ENCODE assay signal across 14 cellular contexts in the genomic region with DNA sequence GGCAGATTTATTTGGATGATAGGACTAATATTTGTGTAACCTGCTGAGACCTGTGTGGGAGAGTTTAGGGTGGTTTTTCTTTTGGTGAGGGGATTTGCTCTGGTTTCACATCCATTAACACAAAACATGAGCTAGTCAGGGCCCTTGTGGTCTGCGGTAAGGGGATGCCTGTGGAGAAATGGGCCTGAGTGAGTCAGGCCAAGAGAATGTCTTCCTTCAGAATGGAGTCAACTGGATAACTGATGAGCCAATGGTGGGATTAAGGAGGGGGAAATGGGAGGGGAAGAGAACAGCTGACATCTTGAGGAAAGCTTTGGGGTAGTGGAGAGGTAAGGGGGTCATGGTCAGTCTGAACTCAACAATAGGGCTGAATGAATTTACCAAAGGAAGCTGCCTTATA. TPM values are rescaled to one million over a fixed set of nuclear protein-coding genes. Genes with fewer than 3 reads are reported as not detected.
DNase-seq lines count a peak whose midpoint lies in the region; ATAC-seq, FAIRE-seq and TF ChIP-seq lines count a peak whose summit lies in the region.
"Had no signal": no experiment of that assay in that cellular context is flagged by ENCODE, and none has a peak within 500 bp of the region (broad histone marks: within the 10 kb centered on the region; RNA-seq: fewer than 3 reads in every experiment).

No MANE protein-coding gene starts in this region.

- peak; percentile 96 for ATAC-seq in RWPE2 (ENCODE audit: low read depth)
- ATAC-seq in Right ventricle myocardium superior (ENCODE audit: poor library complexity), result no peak
- ATAC-seq: natural killer cell had no signal

- peak overlapping the region; percentile 60 for H2BK12ac ChIP-seq in trophoblast cell (ENCODE audit: low read length)

- peak overlapping the region; percentile 28 for H3K14ac ChIP-seq in trophoblast cell (ENCODE audit: low read length)

- no peak overlapping the region for H3K18ac ChIP-seq in trophoblast cell (ENCODE audit: low read length)

- H3K27ac ChIP-seq in RWPE2 (ENCODE audit: poor library complexity, severe bottlenecking) (peak overlapping the region; percentile 19), fibroblast of lung (ENCODE audit: insufficient read depth, low read length) (no peak overlapping the region), trophoblast cell (ENCODE audit: low read depth, low read length) (peak overlapping the region; percentile 82)
- H3K27ac ChIP-seq: coronary artery had no signal

- intact Hi-C loops in Right ventricle myocardium superior (cut with DNase I), result no loop called here

- no peak overlapping the region for H3K4me3 ChIP-seq in RWPE2 (ENCODE audit: severe bottlenecking)
- no peak overlapping the region for H3K4me3 ChIP-seq in fibroblast of lung (replicated peaks in 1 of 4; ENCODE audit: control extremely low read depth in 1 of 4, insufficient read depth in 1 of 4, low read depth in 3 of 4, low read length in 4 of 4)
- H3K4me3 ChIP-seq in trophoblast cell (ENCODE audit: low read depth, low read length), result no peak overlapping the region
- H3K4me3 ChIP-seq: coronary artery, HAP-1 had no signal

- peaks cover 11% of the 10 kb centered on the region for H3K4me1 ChIP-seq in RWPE2 (ENCODE audit: insufficient read depth, poor library complexity, severe bottlenecking)
- peaks cover 11% of the 10 kb centered on the region for H3K4me1 ChIP-seq in fibroblast of lung (ENCODE audit: control insufficient read depth, extremely low read depth, insufficient read depth, low read length)
- peaks cover 27 to 35% of the 10 kb centered on the region in 2 experiments for H3K4me1 ChIP-seq in trophoblast cell (ENCODE audit: control insufficient read depth in 1 of 2, insufficient read depth in 2 of 2, low read length in 2 of 2)
- H3K4me1 ChIP-seq: HAP-1 had no signal

- H2BK120ac ChIP-seq in trophoblast cell (ENCODE audit: insufficient read depth, low read length, poor library complexity), result peak overlapping the region; percentile 43

- FAIRE-seq in G401.6 (lab: Jason Lieb, UNC) (peak; percentile 76), GM12892 (lab: Jason Lieb, UNC) (no peak)

- no peak overlapping the region for H4K12ac ChIP-seq in trophoblast cell (ENCODE audit: low read depth, low read length)

- H4K20me1 ChIP-seq in fibroblast of lung (ENCODE audit: control insufficient read depth, extremely low read depth, insufficient read depth, low read length), result no peaks in the 10 kb centered on the region

- no peak overlapping the region for H3K4ac ChIP-seq in trophoblast cell (ENCODE audit: low read depth, low read length)

- H3K27me3 ChIP-seq in RWPE2 (ENCODE audit: insufficient read depth, poor library complexity, severe bottlenecking) (no peaks in the 10 kb centered on the region), fibroblast of lung (ENCODE audit: control insufficient read depth, insufficient read depth, low read length) (no peaks in the 10 kb centered on the region), trophoblast cell (ENCODE audit: insufficient read depth, low read length) (no peaks in the 10 kb centered on the region)

- peak overlapping the region; percentile 66 for H2BK5ac ChIP-seq in trophoblast cell (ENCODE audit: low read depth, low read length, poor library complexity)

- H3K36me3 ChIP-seq in RWPE2 (ENCODE audit: low read depth) (no peaks in the 10 kb centered on the region), fibroblast of lung (ENCODE audit: control insufficient read depth, insufficient read depth, low read length) (no peaks in the 10 kb centered on the region), trophoblast cell (ENCODE audit: control insufficient read depth in 1 of 2, insufficient read depth in 2 of 2, low read length in 2 of 2) (no peaks in the 10 kb centered on the region)

- no peak for DNase-seq in RWPE2 (ENCODE audit: low spot score)
- peak; percentile 89 to 98 for DNase-seq in fibroblast of lung (ENCODE audit: low read depth in 2 of 2)
- DNase-seq in trophoblast cell, result no peak
- DNase-seq in GM12892 (ENCODE audit: insufficient read length), result no peak
- no peak for DNase-seq in NCI-H2107 (lab: John Stamatoyannopoulos, UW)
- no peak for DNase-seq in Right ventricle myocardium superior
- DNase-seq in NCI-H1105 (lab: John Stamatoyannopoulos, UW), result no peak
- DNase-seq: activated B cell treated with CpG ODN at 0.5 μM for 24 hours, DMS 273 treated with DMSO at 0.1 percent for 48 hours, natural killer cell, NCI-H1436 had no signal

- peaks cover 4% of the 10 kb centered on the region for H3K79me1 ChIP-seq in trophoblast cell (ENCODE audit: low read length)

- H3K9ac ChIP-seq in fibroblast of lung (ENCODE audit: insufficient read depth, low read length), result no peak overlapping the region
- H3K9ac ChIP-seq in trophoblast cell (ENCODE audit: low read length), result no peak overlapping the region

- peak overlapping the region; percentile 48 for H4K91ac ChIP-seq in trophoblast cell (ENCODE audit: low read depth, low read length)

- H3K4me2 ChIP-seq in fibroblast of lung (ENCODE audit: extremely low read depth, insufficient read depth, low read length), result peak overlapping the region; percentile 18
- H3K4me2 ChIP-seq in trophoblast cell (ENCODE audit: low read length), result no peak overlapping the region

- H3K23ac ChIP-seq in trophoblast cell (ENCODE audit: low read length), result no peak overlapping the region

- TF ChIP-seq CTCF in RWPE2 (IDR thresholded peaks at IDR 0.05; ENCODE audit: poor library complexity, severe bottlenecking) (no peak), fibroblast of lung (conservative IDR thresholded peaks at IDR 0.05 in 1 of 2, IDR thresholded peaks at IDR 0.05 in 1 of 2; ENCODE audit: low read depth in 1 of 2, low read length in 2 of 2) (no peak)

- no peak overlapping the region for H2AK5ac ChIP-seq in trophoblast cell (ENCODE audit: low read length)

- no peak for TF ChIP-seq POLR2A in GM12892 (IDR thresholded peaks at IDR 0.05; ENCODE audit: low read depth, low read length)

- H4K8ac ChIP-seq in trophoblast cell (ENCODE audit: low read depth, low read length), result peak overlapping the region; percentile 44

- H2AFZ ChIP-seq in fibroblast of lung (ENCODE audit: low read length) (no peak overlapping the region), trophoblast cell (ENCODE audit: insufficient read depth, low read length, poor library complexity) (no peak overlapping the region)

- H3K9me3 ChIP-seq in RWPE2 (ENCODE audit: severe bottlenecking) (no peaks in the 10 kb centered on the region), fibroblast of lung (ENCODE audit: control insufficient read depth, insufficient read depth, low read depth, low read length) (no peaks in the 10 kb centered on the region), trophoblast cell (ENCODE audit: insufficient read depth, low read depth, low read length) (no peaks in the 10 kb centered on the region)
- H3K9me3 ChIP-seq: HAP-1 had no signal

- H3K79me2 ChIP-seq in fibroblast of lung (ENCODE audit: control insufficient read depth, insufficient read depth, low read length) (no peaks in the 10 kb centered on the region), trophoblast cell (ENCODE audit: control insufficient read depth, insufficient read depth, low read length, poor library complexity) (peaks cover 2% of the 10 kb centered on the region)

- no CpG with 5 or more reads among the region's 1 CpG for WGBS in trophoblast cell (ENCODE audit: extremely low coverage, insufficient coverage, insufficient read length)

RNA-seq across cellular contexts. Expression of a gene that starts 13.9 kb away (rescaled TPM):
- total RNA-seq in fibroblast of lung (1.5 and 3.5 TPM in 2 replicates), Right ventricle myocardium superior (1.2 TPM)
- 1.3 and 2.0 TPM in 2 replicates for polyA plus RNA-seq in fibroblast of lung
- polyA plus RNA-seq in fibroblast of lung (2012), result 1.7 and 1.9 TPM in 2 replicates
- 2.5 and 2.8 TPM in 2 replicates for polyA minus RNA-seq in fibroblast of lung (ENCODE audit: low replicate concordance)
- polyA plus RNA-seq in trophoblast cell (2013), result 0.69 and 0.71 TPM in 2 replicates
- polyA plus RNA-seq in GM12892 (2012; ENCODE audit: missing spikeins), result 0.36 TPM

Comparison
In these comparisons a context has a peak if more than half of its experiments do, and no peak if none do; other contexts are left out.
1. DNase-seq: peak in fibroblast of lung (2 of 2); none in RWPE2 (single experiment), trophoblast cell (0 of 2), GM12892 (single experiment), NCI-H2107 (single experiment), Right ventricle myocardium superior (single experiment) and NCI-H1105 (single experiment).